In genomic region chr17:79400989-79401703, GRCh38 we compare ENCODE assay signal across 8 cellular contexts.
DNase-seq lines count a peak whose midpoint lies in the region; TF ChIP-seq lines count a peak whose summit lies in the region.

No MANE protein-coding gene starts in this region.

- TF ChIP-seq CTCF in GM10248 (IDR thresholded peaks at IDR 0.05; ENCODE audit: control extremely low read depth, extremely low read depth, low read depth, missing control alignments) (peak; percentile 89), LNCAP (IDR thresholded peaks at IDR 0.05) (peak; percentile 93), glutamatergic neuron (IDR thresholded peaks at IDR 0.05; ENCODE audit: partially characterized antibody, unreplicated experiment) (peak; percentile 89), ovary (IDR thresholded peaks at IDR 0.05) (peak; percentile 34 to 88 (median 53)), thyroid gland (IDR thresholded peaks at IDR 0.05) (peak; percentile 60 to 96 (median 78))

- WGBS in ovary, 3 donors: 9 to 12% (median 11%) methylated on average over 33 of the region's 33 CpGs
- 10% methylated on average over 32 to 33 of the region's 33 CpGs for WGBS in thyroid gland, 2 donors

- intact Hi-C loops in activated naive CD4-positive, alpha-beta T cell treated with anti-CD3 and anti-CD28 coated beads for 36 hours (cut with micrococcal nuclease): loop anchor here (5.0 kb wide), 1 partner anchor 306 kb away; no protein-coding TSS in a partner anchor
- intact Hi-C loops in ovary (cut with DNase I): loop anchor here in 2 of 4 donors (5.0 to 10.0 kb wide), 2 partner anchors 304 to 306 kb away; no protein-coding TSS in a partner anchor
- intact Hi-C loops in thyroid gland (cut with DNase I): no loop called here

- POLR2A ChIA-PET in GM10248 (lab: Yijun Ruan, JAX): no interaction called here

- H3K9ac ChIP-seq in SK-N-MC (ENCODE audit: insufficient read length): no peak overlapping the region

- H3K27ac ChIP-seq in SK-N-MC (no peak overlapping the region), ovary (no peak overlapping the region), thyroid gland (no peak overlapping the region)

- H3K27ac Mint-ChIP-seq in activated naive CD4-positive, alpha-beta T cell treated with anti-CD3 and anti-CD28 coated beads for 36 hours: no peak overlapping the region
- peak overlapping the region; percentile 89 for H3K27ac Mint-ChIP-seq in glutamatergic neuron (ENCODE audit: unreplicated experiment)

- no peak for TF ChIP-seq POLR2A in ovary (IDR thresholded peaks at IDR 0.05)
- TF ChIP-seq POLR2A in thyroid gland (IDR thresholded peaks at IDR 0.05): no peak

- CTCF ChIA-PET in GM10248 (lab: Yijun Ruan, JAX): interaction anchor here (0.7 to 9.0 kb wide), 33 partner anchors 8 to 507 kb away, joined by 3 to 123 read pairs (median 4); no protein-coding TSS in a partner anchor
- CTCF ChIA-PET in activated naive CD4-positive, alpha-beta T cell treated with anti-CD3 and anti-CD28 coated beads for 36 hours (lab: Charles Lee): interaction anchor here (0.6 to 3.1 kb wide), 10 partner anchors 9 to 357 kb away, joined by 3 to 42 read pairs (median 3); no protein-coding TSS in a partner anchor

- peak overlapping the region; percentile 68 for H3K4me3 Mint-ChIP-seq in activated naive CD4-positive, alpha-beta T cell treated with anti-CD3 and anti-CD28 coated beads for 36 hours
- peak overlapping the region; percentile 63 for H3K4me3 Mint-ChIP-seq in glutamatergic neuron (ENCODE audit: unreplicated experiment)

- H3K9me3 Mint-ChIP-seq in activated naive CD4-positive, alpha-beta T cell treated with anti-CD3 and anti-CD28 coated beads for 36 hours: no peaks in the 10 kb centered on the region
- H3K9me3 Mint-ChIP-seq in glutamatergic neuron (ENCODE audit: unreplicated experiment): peaks cover 26% of the 10 kb centered on the region

- TF ChIP-seq EP300 in ovary (IDR thresholded peaks at IDR 0.05): no peak

- H3K27me3 ChIP-seq in ovary (no peaks in the 10 kb centered on the region), thyroid gland (no peaks in the 10 kb centered on the region)

- H3K4me3 ChIP-seq in SK-N-MC (peak overlapping the region; percentile 59), ovary (peak overlapping the region; percentile 34), thyroid gland (replicated peaks in 1 of 3) (no peak overlapping the region)

- H3K27me3 Mint-ChIP-seq in activated naive CD4-positive, alpha-beta T cell treated with anti-CD3 and anti-CD28 coated beads for 36 hours (ENCODE audit: low read depth): peaks cover 30% of the 10 kb centered on the region
- H3K27me3 Mint-ChIP-seq in glutamatergic neuron (ENCODE audit: unreplicated experiment): peaks cover 8% of the 10 kb centered on the region

- no peaks in the 10 kb centered on the region for H3K9me3 ChIP-seq in SK-N-MC (ENCODE audit: low read depth, low read length)
- no peaks in the 10 kb centered on the region for H3K9me3 ChIP-seq in ovary
- no peaks in the 10 kb centered on the region for H3K9me3 ChIP-seq in thyroid gland

- H3K36me3 Mint-ChIP-seq in activated naive CD4-positive, alpha-beta T cell treated with anti-CD3 and anti-CD28 coated beads for 36 hours (ENCODE audit: low read depth): no peaks in the 10 kb centered on the region
- H3K36me3 Mint-ChIP-seq in glutamatergic neuron (ENCODE audit: unreplicated experiment): peaks cover 6% of the 10 kb centered on the region

- H3K36me3 ChIP-seq in SK-N-MC (ENCODE audit: insufficient read depth, low read length): no peaks in the 10 kb centered on the region
- no peaks in the 10 kb centered on the region for H3K36me3 ChIP-seq in ovary
- no peaks in the 10 kb centered on the region for H3K36me3 ChIP-seq in thyroid gland

- H3K4me1 ChIP-seq in ovary (ENCODE audit: insufficient read depth) (no peaks in the 10 kb centered on the region), thyroid gland (peaks cover 0 to 3% of the 10 kb centered on the region in 2 donors)

- H3K4me1 Mint-ChIP-seq in activated naive CD4-positive, alpha-beta T cell treated with anti-CD3 and anti-CD28 coated beads for 36 hours (ENCODE audit: low read depth): peaks cover 12% of the 10 kb centered on the region
- peaks cover 38% of the 10 kb centered on the region for H3K4me1 Mint-ChIP-seq in glutamatergic neuron (ENCODE audit: low read depth, unreplicated experiment)

- DNase-seq in GM10248 (ENCODE audit: extremely low spot score) (peak; percentile 89), SK-N-MC (ENCODE audit: low read depth, low spot score) (no peak), glutamatergic neuron (peak; percentile 79), ovary (peak; percentile 33 to 82 (median 65)), thyroid gland (peak; percentile 64 to 69), T1000 (lab: John Stamatoyannopoulos, UW) (no peak)
- DNase-seq in activated naive CD4-positive, alpha-beta T cell treated with anti-CD3 and anti-CD28 coated beads for 36 hours: peak; percentile 84

Comparison
In these comparisons a context has a peak if more than half of its experiments do, and no peak if none do; other contexts are left out.
1. DNase-seq: peak in GM10248 (single experiment), activated naive CD4-positive, alpha-beta T cell treated with anti-CD3 and anti-CD28 coated beads for 36 hours (single experiment), glutamatergic neuron (single experiment), ovary (5 of 5) and thyroid gland (2 of 2); none in SK-N-MC (single experiment) and T1000 (single experiment).
2. H3K4me3 ChIP-seq: peak in SK-N-MC (single experiment) and ovary (single experiment); none in thyroid gland (0 of 3).
3. Peak in every context shown above with its lines, with median percentiles within 50 percentile points of each other: CTCF ChIP-seq.